Comparison of ENCODE assay signal across 1 cellular context in genomic region chr9:109781086-109781485, GRCh38.
TF ChIP-seq lines count a peak whose summit lies in the region.

No MANE protein-coding gene starts in this region.

TF ChIP-seq in GM23338, 12 proteins besides CTCF, POLR2A, EP300 and RAD21 (continued from another document):
- TF ChIP-seq, protein P1, sequence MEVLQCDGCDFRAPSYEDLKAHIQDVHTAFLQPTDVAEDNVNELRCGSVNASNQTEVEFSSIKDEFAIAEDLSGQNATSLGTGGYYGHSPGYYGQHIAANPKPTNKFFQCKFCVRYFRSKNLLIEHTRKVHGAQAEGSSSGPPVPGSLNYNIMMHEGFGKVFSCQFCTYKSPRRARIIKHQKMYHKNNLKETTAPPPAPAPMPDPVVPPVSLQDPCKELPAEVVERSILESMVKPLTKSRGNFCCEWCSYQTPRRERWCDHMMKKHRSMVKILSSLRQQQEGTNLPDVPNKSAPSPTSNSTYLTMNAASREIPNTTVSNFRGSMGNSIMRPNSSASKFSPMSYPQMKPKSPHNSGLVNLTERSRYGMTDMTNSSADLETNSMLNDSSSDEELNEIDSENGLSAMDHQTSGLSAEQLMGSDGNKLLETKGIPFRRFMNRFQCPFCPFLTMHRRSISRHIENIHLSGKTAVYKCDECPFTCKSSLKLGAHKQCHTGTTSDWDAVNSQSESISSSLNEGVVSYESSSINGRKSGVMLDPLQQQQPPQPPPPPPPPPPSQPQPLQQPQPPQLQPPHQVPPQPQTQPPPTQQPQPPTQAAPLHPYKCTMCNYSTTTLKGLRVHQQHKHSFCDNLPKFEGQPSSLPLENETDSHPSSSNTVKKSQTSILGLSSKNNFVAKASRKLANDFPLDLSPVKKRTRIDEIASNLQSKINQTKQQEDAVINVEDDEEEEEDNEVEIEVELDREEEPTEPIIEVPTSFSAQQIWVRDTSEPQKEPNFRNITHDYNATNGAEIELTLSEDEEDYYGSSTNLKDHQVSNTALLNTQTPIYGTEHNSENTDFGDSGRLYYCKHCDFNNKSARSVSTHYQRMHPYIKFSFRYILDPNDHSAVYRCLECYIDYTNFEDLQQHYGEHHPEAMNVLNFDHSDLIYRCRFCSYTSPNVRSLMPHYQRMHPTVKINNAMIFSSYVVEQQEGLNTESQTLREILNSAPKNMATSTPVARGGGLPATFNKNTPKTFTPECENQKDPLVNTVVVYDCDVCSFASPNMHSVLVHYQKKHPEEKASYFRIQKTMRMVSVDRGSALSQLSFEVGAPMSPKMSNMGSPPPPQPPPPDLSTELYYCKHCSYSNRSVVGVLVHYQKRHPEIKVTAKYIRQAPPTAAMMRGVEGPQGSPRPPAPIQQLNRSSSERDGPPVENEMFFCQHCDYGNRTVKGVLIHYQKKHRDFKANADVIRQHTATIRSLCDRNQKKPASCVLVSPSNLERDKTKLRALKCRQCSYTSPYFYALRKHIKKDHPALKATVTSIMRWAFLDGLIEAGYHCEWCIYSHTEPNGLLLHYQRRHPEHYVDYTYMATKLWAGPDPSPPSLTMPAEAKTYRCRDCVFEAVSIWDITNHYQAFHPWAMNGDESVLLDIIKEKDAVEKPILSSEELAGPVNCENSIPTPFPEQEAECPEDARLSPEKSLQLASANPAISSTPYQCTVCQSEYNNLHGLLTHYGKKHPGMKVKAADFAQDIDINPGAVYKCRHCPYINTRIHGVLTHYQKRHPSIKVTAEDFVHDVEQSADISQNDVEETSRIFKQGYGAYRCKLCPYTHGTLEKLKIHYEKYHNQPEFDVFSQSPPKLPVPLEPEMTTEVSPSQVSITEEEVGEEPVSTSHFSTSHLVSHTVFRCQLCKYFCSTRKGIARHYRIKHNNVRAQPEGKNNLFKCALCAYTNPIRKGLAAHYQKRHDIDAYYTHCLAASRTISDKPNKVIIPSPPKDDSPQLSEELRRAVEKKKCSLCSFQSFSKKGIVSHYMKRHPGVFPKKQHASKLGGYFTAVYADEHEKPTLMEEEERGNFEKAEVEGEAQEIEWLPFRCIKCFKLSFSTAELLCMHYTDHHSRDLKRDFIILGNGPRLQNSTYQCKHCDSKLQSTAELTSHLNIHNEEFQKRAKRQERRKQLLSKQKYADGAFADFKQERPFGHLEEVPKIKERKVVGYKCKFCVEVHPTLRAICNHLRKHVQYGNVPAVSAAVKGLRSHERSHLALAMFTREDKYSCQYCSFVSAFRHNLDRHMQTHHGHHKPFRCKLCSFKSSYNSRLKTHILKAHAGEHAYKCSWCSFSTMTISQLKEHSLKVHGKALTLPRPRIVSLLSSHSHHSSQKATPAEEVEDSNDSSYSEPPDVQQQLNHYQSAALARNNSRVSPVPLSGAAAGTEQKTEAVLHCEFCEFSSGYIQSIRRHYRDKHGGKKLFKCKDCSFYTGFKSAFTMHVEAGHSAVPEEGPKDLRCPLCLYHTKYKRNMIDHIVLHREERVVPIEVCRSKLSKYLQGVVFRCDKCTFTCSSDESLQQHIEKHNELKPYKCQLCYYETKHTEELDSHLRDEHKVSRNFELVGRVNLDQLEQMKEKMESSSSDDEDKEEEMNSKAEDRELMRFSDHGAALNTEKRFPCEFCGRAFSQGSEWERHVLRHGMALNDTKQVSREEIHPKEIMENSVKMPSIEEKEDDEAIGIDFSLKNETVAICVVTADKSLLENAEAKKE (CRISPR knock-in tag; IDR thresholded peaks at IDR 0.05): no peak
- TF ChIP-seq, protein P2, sequence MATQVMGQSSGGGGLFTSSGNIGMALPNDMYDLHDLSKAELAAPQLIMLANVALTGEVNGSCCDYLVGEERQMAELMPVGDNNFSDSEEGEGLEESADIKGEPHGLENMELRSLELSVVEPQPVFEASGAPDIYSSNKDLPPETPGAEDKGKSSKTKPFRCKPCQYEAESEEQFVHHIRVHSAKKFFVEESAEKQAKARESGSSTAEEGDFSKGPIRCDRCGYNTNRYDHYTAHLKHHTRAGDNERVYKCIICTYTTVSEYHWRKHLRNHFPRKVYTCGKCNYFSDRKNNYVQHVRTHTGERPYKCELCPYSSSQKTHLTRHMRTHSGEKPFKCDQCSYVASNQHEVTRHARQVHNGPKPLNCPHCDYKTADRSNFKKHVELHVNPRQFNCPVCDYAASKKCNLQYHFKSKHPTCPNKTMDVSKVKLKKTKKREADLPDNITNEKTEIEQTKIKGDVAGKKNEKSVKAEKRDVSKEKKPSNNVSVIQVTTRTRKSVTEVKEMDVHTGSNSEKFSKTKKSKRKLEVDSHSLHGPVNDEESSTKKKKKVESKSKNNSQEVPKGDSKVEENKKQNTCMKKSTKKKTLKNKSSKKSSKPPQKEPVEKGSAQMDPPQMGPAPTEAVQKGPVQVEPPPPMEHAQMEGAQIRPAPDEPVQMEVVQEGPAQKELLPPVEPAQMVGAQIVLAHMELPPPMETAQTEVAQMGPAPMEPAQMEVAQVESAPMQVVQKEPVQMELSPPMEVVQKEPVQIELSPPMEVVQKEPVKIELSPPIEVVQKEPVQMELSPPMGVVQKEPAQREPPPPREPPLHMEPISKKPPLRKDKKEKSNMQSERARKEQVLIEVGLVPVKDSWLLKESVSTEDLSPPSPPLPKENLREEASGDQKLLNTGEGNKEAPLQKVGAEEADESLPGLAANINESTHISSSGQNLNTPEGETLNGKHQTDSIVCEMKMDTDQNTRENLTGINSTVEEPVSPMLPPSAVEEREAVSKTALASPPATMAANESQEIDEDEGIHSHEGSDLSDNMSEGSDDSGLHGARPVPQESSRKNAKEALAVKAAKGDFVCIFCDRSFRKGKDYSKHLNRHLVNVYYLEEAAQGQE (IDR thresholded peaks at IDR 0.05; ENCODE audit: unreplicated experiment): no peak
- TF ChIP-seq EZH2phosphoT487 (IDR thresholded peaks at IDR 0.05; ENCODE audit: unreplicated experiment) (no peak), EZH2 (IDR thresholded peaks at IDR 0.05; ENCODE audit: low read depth, unreplicated experiment) (no peak)
